In genomic region chr15:75346796-75347221, GRCh38 we compare ENCODE assay signal across 8 cellular contexts. TPM values are rescaled to one million over a fixed set of nuclear protein-coding genes. Genes with fewer than 3 reads are reported as not detected.
DNase-seq lines count a peak whose midpoint lies in the region; ATAC-seq and TF ChIP-seq lines count a peak whose summit lies in the region.

TSS of gene NEIL1 (plus strand) at chr15:75347039. CDS start at chr15:75348906, 1,867 bp downstream.

- no peak for ATAC-seq in stimulated activated naive CD8-positive, alpha-beta T cell treated with anti-CD3 and anti-CD28 coated beads, Interleukin-15, amount 100 ng/mL, for 72 hours
- no peak for ATAC-seq in GM21390 (IDR thresholded peaks at IDR 0.05; ENCODE audit: unreplicated experiment)

- TF ChIP-seq CTCF in kidney epithelial cell (IDR thresholded peaks at IDR 0.05; ENCODE audit: insufficient read depth, low read length, poor library complexity, severe bottlenecking) = no peak

- H3K4me3 ChIP-seq in kidney epithelial cell (ENCODE audit: low read depth, low read length) = peak within 1 kb of the TSS; percentile 67

- peak within 1 kb of the TSS in 1 of 2 donors; percentile 65 for H3K27ac Mint-ChIP-seq in stimulated activated naive CD8-positive, alpha-beta T cell treated with anti-CD3 and anti-CD28 coated beads, Interleukin-15, amount 100 ng/mL, for 72 hours

- H3K9me3 Mint-ChIP-seq in stimulated activated naive CD8-positive, alpha-beta T cell treated with anti-CD3 and anti-CD28 coated beads, Interleukin-15, amount 100 ng/mL, for 72 hours = peaks cover 14 to 26% of the 10 kb centered on the region in 2 donors

- no peaks in the 10 kb centered on the region for H3K27me3 Mint-ChIP-seq in stimulated activated naive CD8-positive, alpha-beta T cell treated with anti-CD3 and anti-CD28 coated beads, Interleukin-15, amount 100 ng/mL, for 72 hours

- H3K27me3 ChIP-seq in kidney epithelial cell (ENCODE audit: control insufficient read depth, insufficient read depth, low read length) = peaks cover 2% of the 10 kb centered on the region

- H3K4me3 Mint-ChIP-seq in stimulated activated naive CD8-positive, alpha-beta T cell treated with anti-CD3 and anti-CD28 coated beads, Interleukin-15, amount 100 ng/mL, for 72 hours = peak within 1 kb of the TSS; percentile 82 to 95

- peak; percentile 31 for DNase-seq in activated T-cell treated with anti-CD3 and anti-CD28 coated beads, Interleukin-2, amount 50 U/mL, for 1 hour
- DNase-seq in activated T-cell treated with anti-CD3 and anti-CD28 coated beads for 4 hours (no peak), astrocyte of the hippocampus (ENCODE audit: low read depth, low spot score) (peak; percentile 21), kidney epithelial cell (ENCODE audit: low read depth) (no peak), NCI-H82 (lab: John Stamatoyannopoulos, UW) (no peak)
- no peak for DNase-seq in stimulated activated naive CD8-positive, alpha-beta T cell treated with anti-CD3 and anti-CD28 coated beads, Interleukin-15, amount 100 ng/mL, for 72 hours
- DNase-seq in effector CD8-positive, alpha-beta T cell (lab: John Stamatoyannopoulos, UW) = no peak

- no peaks in the 10 kb centered on the region for H3K36me3 ChIP-seq in kidney epithelial cell (ENCODE audit: control insufficient read depth, insufficient read depth, low read length)

- peaks cover 44% of the 10 kb centered on the region for H3K4me1 Mint-ChIP-seq in stimulated activated naive CD8-positive, alpha-beta T cell treated with anti-CD3 and anti-CD28 coated beads, Interleukin-15, amount 100 ng/mL, for 72 hours

RNA-seq across cellular contexts. Expression of gene NEIL1, which starts in this region (rescaled TPM):
- 6.1 and 10.1 TPM in 2 replicates for total RNA-seq in kidney epithelial cell

Comparison
In these comparisons a context has a peak if more than half of its experiments do, and no peak if none do; other contexts are left out.
1. DNase-seq: peak in activated T-cell treated with anti-CD3 and anti-CD28 coated beads, Interleukin-2, amount 50 U/mL, for 1 hour (single experiment) and astrocyte of the hippocampus (single experiment); none in activated T-cell treated with anti-CD3 and anti-CD28 coated beads for 4 hours (single experiment), kidney epithelial cell (single experiment), stimulated activated naive CD8-positive, alpha-beta T cell treated with anti-CD3 and anti-CD28 coated beads, Interleukin-15, amount 100 ng/mL, for 72 hours (0 of 2), effector CD8-positive, alpha-beta T cell (single experiment) and NCI-H82 (single experiment).